In the genomic region with DNA sequence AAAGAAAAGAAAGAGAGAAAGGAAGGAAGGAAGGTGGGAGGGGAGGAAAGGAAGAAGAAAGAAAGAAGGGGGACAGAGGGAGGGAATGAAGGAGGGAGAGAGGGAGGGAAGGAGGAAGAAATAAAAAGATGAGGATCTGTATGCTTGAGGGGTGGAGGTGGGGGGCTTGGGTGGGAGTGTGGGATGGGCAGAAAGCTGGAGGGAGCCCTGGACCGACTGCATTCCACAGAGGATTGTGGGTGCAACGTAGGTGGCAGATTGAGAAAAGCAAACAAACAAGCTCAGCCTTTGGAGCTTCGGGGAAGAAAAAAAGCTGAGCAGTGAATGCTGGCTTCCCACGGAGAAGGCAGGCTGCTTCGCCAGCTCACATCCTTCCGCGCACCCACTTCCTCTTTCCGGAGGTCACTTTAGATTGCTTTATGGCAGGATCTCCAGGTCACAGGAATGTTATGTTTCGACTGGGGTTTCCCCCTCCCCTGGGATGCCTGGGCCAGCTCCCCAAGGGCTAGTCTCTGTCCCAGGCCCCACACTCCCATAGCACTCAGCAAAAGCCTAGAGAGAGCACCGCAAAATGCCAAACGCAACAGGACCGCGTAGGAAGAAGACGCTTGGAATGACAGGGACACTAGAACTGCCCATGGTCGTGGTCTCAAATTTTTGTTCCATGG, we compare ENCODE assay signal across 1 cellular context.
A peak's percentile ranks its signal among the peaks of the same experiment; 100 is the strongest.
TF ChIP-seq lines count a peak whose summit lies in the region.

No MANE protein-coding gene starts in this region.

TF ChIP-seq in HepG2, 621 proteins besides CTCF, POLR2A, EP300 and RAD21 (continued from another document and continues in another):
- TF ChIP-seq, protein P1, sequence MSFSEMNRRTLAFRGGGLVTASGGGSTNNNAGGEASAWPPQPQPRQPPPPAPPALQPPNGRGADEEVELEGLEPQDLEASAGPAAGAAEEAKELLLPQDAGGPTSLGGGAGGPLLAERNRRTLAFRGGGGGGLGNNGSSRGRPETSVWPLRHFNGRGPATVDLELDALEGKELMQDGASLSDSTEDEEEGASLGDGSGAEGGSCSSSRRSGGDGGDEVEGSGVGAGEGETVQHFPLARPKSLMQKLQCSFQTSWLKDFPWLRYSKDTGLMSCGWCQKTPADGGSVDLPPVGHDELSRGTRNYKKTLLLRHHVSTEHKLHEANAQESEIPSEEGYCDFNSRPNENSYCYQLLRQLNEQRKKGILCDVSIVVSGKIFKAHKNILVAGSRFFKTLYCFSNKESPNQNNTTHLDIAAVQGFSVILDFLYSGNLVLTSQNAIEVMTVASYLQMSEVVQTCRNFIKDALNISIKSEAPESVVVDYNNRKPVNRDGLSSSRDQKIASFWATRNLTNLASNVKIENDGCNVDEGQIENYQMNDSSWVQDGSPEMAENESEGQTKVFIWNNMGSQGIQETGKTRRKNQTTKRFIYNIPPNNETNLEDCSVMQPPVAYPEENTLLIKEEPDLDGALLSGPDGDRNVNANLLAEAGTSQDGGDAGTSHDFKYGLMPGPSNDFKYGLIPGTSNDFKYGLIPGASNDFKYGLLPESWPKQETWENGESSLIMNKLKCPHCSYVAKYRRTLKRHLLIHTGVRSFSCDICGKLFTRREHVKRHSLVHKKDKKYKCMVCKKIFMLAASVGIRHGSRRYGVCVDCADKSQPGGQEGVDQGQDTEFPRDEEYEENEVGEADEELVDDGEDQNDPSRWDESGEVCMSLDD (CRISPR knock-in tag; IDR thresholded peaks at IDR 0.05; ENCODE audit: borderline replicate concordance): no peak
- peak in 1 of 2 experiments; percentile 54; a peak in 1 of 4 replicates for TF ChIP-seq KLF16 (CRISPR knock-in tag; IDR thresholded peaks at IDR 0.05)
- 0 out of 2 replicates have a peak, but pooled peaks have one; percentile 39 for TF ChIP-seq ZNF331 (CRISPR knock-in tag; IDR thresholded peaks at IDR 0.05)
- TF ChIP-seq ZNF510 (CRISPR knock-in tag; IDR thresholded peaks at IDR 0.05; ENCODE audit: low read depth): no peak
- TF ChIP-seq, protein P2, sequence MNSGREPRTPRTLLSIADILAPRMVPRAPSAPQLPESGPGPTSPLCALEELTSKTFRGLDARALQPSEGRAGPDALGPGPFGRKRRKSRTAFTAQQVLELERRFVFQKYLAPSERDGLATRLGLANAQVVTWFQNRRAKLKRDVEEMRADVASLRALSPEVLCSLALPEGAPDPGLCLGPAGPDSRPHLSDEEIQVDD (CRISPR knock-in tag; IDR thresholded peaks at IDR 0.05; ENCODE audit: borderline replicate concordance): no peak
- 0 out of 2 replicates have a peak, but pooled peaks have one; percentile 23 for TF ChIP-seq KDM6A (CRISPR knock-in tag; IDR thresholded peaks at IDR 0.05; ENCODE audit: low read depth)
- no peak for TF ChIP-seq PHB2 (IDR thresholded peaks at IDR 0.05; ENCODE audit: partially characterized antibody)
- no peak for TF ChIP-seq ARNT (IDR thresholded peaks at IDR 0.05)
- no peak for TF ChIP-seq ZNF33A (CRISPR knock-in tag; IDR thresholded peaks at IDR 0.05; ENCODE audit: borderline replicate concordance)
- no peak for TF ChIP-seq ZNF773 (CRISPR knock-in tag; IDR thresholded peaks at IDR 0.05; ENCODE audit: borderline replicate concordance)
- TF ChIP-seq BHLHE40 (IDR thresholded peaks at IDR 0.05; ENCODE audit: low read length): 0 out of 2 replicates have a peak, but pooled peaks have one; percentile 6
- TF ChIP-seq THAP11 (CRISPR knock-in tag; IDR thresholded peaks at IDR 0.05): peak; percentile 66
- TF ChIP-seq, protein P3, sequence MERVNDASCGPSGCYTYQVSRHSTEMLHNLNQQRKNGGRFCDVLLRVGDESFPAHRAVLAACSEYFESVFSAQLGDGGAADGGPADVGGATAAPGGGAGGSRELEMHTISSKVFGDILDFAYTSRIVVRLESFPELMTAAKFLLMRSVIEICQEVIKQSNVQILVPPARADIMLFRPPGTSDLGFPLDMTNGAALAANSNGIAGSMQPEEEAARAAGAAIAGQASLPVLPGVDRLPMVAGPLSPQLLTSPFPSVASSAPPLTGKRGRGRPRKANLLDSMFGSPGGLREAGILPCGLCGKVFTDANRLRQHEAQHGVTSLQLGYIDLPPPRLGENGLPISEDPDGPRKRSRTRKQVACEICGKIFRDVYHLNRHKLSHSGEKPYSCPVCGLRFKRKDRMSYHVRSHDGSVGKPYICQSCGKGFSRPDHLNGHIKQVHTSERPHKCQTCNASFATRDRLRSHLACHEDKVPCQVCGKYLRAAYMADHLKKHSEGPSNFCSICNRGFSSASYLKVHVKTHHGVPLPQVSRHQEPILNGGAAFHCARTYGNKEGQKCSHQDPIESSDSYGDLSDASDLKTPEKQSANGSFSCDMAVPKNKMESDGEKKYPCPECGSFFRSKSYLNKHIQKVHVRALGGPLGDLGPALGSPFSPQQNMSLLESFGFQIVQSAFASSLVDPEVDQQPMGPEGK (CRISPR knock-in tag; IDR thresholded peaks at IDR 0.05): peak; percentile 64
- TF ChIP-seq ZNF720 (CRISPR knock-in tag; IDR thresholded peaks at IDR 0.05): no peak
- no peak for TF ChIP-seq NBN (conservative IDR thresholded peaks at IDR 0.05)
- TF ChIP-seq MLLT10 (CRISPR knock-in tag; IDR thresholded peaks at IDR 0.05): no peak
- no peak for TF ChIP-seq KLF11 (CRISPR knock-in tag; IDR thresholded peaks at IDR 0.05)
- no peak for TF ChIP-seq ZNF569 (CRISPR knock-in tag; IDR thresholded peaks at IDR 0.05; ENCODE audit: borderline replicate concordance)
- TF ChIP-seq, protein P4, sequence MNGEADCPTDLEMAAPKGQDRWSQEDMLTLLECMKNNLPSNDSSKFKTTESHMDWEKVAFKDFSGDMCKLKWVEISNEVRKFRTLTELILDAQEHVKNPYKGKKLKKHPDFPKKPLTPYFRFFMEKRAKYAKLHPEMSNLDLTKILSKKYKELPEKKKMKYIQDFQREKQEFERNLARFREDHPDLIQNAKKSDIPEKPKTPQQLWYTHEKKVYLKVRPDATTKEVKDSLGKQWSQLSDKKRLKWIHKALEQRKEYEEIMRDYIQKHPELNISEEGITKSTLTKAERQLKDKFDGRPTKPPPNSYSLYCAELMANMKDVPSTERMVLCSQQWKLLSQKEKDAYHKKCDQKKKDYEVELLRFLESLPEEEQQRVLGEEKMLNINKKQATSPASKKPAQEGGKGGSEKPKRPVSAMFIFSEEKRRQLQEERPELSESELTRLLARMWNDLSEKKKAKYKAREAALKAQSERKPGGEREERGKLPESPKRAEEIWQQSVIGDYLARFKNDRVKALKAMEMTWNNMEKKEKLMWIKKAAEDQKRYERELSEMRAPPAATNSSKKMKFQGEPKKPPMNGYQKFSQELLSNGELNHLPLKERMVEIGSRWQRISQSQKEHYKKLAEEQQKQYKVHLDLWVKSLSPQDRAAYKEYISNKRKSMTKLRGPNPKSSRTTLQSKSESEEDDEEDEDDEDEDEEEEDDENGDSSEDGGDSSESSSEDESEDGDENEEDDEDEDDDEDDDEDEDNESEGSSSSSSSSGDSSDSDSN (CRISPR knock-in tag; IDR thresholded peaks at IDR 0.05): peak; percentile 61; the same call in 1 of the 2 replicates
- no peak for TF ChIP-seq FOSL1 (CRISPR knock-in tag; IDR thresholded peaks at IDR 0.05; ENCODE audit: borderline replicate concordance)
- peak; percentile 77 for TF ChIP-seq RXRA (CRISPR knock-in tag; IDR thresholded peaks at IDR 0.05)
- peak; percentile 88 for TF ChIP-seq RARA (CRISPR knock-in tag; IDR thresholded peaks at IDR 0.05)
- no peak for TF ChIP-seq DNMT1 (CRISPR knock-in tag; IDR thresholded peaks at IDR 0.05)
- peak; percentile 96 for TF ChIP-seq ZBTB38 (CRISPR knock-in tag; IDR thresholded peaks at IDR 0.05)
- TF ChIP-seq GZF1 (CRISPR knock-in tag; IDR thresholded peaks at IDR 0.05): no peak
- TF ChIP-seq TRIM24 (CRISPR knock-in tag; IDR thresholded peaks at IDR 0.05): no peak
- TF ChIP-seq KLF9 (CRISPR knock-in tag; IDR thresholded peaks at IDR 0.05; ENCODE audit: low read depth): no peak
- TF ChIP-seq ARNTL (CRISPR knock-in tag; IDR thresholded peaks at IDR 0.05): no peak
- peak; percentile 47; the same call in 1 of the 2 replicates for TF ChIP-seq HNF4G (IDR thresholded peaks at IDR 0.05; ENCODE audit: borderline replicate concordance, low read depth, low read length)
- TF ChIP-seq HNF4G (CRISPR knock-in tag; IDR thresholded peaks at IDR 0.05; ENCODE audit: borderline replicate concordance, low read depth): no peak; the same call in 1 of the 2 replicates
- TF ChIP-seq ZNF598 (CRISPR knock-in tag; IDR thresholded peaks at IDR 0.05; ENCODE audit: borderline replicate concordance): no peak
- TF ChIP-seq, protein P5, sequence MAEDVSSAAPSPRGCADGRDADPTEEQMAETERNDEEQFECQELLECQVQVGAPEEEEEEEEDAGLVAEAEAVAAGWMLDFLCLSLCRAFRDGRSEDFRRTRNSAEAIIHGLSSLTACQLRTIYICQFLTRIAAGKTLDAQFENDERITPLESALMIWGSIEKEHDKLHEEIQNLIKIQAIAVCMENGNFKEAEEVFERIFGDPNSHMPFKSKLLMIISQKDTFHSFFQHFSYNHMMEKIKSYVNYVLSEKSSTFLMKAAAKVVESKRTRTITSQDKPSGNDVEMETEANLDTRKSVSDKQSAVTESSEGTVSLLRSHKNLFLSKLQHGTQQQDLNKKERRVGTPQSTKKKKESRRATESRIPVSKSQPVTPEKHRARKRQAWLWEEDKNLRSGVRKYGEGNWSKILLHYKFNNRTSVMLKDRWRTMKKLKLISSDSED (CRISPR knock-in tag; IDR thresholded peaks at IDR 0.05): no peak
- TF ChIP-seq TOPORS (CRISPR knock-in tag; IDR thresholded peaks at IDR 0.05): no peak
- no peak for TF ChIP-seq NR2F1 (CRISPR knock-in tag; IDR thresholded peaks at IDR 0.05)
- no peak for TF ChIP-seq KLF15 (CRISPR knock-in tag; IDR thresholded peaks at IDR 0.05; ENCODE audit: borderline replicate concordance)
- no peak for TF ChIP-seq TMF1 (CRISPR knock-in tag; IDR thresholded peaks at IDR 0.05; ENCODE audit: low read depth)
- no peak for TF ChIP-seq ZNF530 (CRISPR knock-in tag; IDR thresholded peaks at IDR 0.05; ENCODE audit: low read depth)
- TF ChIP-seq, protein P6, sequence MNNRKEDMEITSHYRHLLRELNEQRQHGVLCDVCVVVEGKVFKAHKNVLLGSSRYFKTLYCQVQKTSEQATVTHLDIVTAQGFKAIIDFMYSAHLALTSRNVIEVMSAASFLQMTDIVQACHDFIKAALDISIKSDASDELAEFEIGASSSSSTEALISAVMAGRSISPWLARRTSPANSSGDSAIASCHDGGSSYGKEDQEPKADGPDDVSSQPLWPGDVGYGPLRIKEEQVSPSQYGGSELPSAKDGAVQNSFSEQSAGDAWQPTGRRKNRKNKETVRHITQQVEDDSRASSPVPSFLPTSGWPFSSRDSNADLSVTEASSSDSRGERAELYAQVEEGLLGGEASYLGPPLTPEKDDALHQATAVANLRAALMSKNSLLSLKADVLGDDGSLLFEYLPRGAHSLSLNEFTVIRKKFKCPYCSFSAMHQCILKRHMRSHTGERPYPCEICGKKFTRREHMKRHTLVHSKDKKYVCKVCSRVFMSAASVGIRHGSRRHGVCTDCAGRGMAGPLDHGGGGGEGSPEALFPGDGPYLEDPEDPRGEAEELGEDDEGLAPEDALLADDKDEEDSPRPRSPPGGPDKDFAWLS (CRISPR knock-in tag; IDR thresholded peaks at IDR 0.05; ENCODE audit: borderline replicate concordance): no peak
- TF ChIP-seq CENPX (CRISPR knock-in tag; IDR thresholded peaks at IDR 0.05): no peak
- TF ChIP-seq, protein P7, sequence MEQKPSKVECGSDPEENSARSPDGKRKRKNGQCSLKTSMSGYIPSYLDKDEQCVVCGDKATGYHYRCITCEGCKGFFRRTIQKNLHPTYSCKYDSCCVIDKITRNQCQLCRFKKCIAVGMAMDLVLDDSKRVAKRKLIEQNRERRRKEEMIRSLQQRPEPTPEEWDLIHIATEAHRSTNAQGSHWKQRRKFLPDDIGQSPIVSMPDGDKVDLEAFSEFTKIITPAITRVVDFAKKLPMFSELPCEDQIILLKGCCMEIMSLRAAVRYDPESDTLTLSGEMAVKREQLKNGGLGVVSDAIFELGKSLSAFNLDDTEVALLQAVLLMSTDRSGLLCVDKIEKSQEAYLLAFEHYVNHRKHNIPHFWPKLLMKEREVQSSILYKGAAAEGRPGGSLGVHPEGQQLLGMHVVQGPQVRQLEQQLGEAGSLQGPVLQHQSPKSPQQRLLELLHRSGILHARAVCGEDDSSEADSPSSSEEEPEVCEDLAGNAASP (CRISPR knock-in tag; IDR thresholded peaks at IDR 0.05; ENCODE audit: borderline replicate concordance): peak; percentile 57; the same call in 1 of the 2 replicates
- no peak for TF ChIP-seq BRD4 (CRISPR knock-in tag; IDR thresholded peaks at IDR 0.05)
- TF ChIP-seq, protein P8, sequence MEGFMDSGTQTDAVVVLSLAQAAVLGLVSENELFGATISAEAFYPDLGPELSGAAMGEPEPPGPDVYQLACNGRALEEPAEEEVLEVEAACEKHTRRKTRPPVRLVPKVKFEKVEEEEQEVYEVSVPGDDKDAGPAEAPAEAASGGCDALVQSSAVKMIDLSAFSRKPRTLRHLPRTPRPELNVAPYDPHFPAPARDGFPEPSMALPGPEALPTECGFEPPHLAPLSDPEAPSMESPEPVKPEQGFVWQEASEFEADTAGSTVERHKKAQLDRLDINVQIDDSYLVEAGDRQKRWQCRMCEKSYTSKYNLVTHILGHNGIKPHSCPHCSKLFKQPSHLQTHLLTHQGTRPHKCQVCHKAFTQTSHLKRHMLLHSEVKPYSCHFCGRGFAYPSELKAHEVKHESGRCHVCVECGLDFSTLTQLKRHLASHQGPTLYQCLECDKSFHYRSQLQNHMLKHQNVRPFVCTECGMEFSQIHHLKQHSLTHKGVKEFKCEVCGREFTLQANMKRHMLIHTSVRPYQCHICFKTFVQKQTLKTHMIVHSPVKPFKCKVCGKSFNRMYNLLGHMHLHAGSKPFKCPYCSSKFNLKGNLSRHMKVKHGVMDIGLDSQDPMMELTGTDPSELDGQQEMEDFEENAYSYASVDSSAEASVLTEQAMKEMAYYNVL (CRISPR knock-in tag; IDR thresholded peaks at IDR 0.05; ENCODE audit: borderline replicate concordance): peak; percentile 98
- TF ChIP-seq HNRNPLL (IDR thresholded peaks at IDR 0.05; ENCODE audit: low read depth, low read length, poor library complexity, severe bottlenecking): no peak
- no peak for TF ChIP-seq ZNF136 (CRISPR knock-in tag; IDR thresholded peaks at IDR 0.05; ENCODE audit: low read depth)
- no peak for TF ChIP-seq BORCS8-MEF2B (CRISPR knock-in tag; IDR thresholded peaks at IDR 0.05)
